8 cellular contexts compared by ENCODE assay signal in the genomic region with DNA sequence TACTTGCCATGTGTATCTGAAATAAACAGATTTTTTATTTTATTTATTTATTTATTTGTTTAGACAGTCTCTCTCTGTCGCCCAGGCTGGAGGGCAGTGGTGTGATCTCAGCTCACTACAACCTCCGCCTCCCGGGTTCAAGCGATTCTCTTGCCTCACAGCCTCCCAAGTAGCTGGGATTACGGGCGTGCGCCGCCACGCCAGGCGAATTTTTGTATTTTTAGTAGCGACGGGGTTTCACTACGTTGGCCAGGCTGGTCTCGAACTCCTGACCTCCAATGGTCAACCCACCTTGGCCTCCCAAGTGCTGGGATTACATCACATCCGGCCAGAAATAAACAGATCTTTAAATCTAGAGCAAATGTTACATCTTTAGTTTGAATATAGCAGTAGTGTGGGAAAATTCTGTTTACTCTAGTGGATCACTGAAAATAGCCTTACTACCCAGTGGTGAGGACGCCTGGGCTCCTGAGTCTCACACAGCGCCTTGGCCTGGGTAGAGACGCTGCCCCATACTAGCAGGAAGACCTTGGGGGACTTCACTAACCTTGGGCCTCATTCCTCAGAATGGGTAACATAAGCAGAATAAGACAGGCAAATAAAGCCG. TPM values are rescaled to one million over a fixed set of nuclear protein-coding genes. Genes with fewer than 3 reads are reported as not detected.
DNase-seq lines count a peak whose midpoint lies in the region; ATAC-seq, FAIRE-seq and TF ChIP-seq lines count a peak whose summit lies in the region.

No MANE protein-coding gene starts in this region.

- H2AFZ ChIP-seq in astrocyte (ENCODE audit: low read depth, low read length): peak overlapping the region; percentile 86

- no peaks in the 10 kb centered on the region for H3K27me3 Mint-ChIP-seq in astrocyte (ENCODE audit: low read depth, unreplicated experiment)

- H3K4me2 ChIP-seq in astrocyte (ENCODE audit: low read length): peak overlapping the region; percentile 96

- peaks cover 11% of the 10 kb centered on the region for H3K36me3 Mint-ChIP-seq in astrocyte (ENCODE audit: low read depth, unreplicated experiment)

- H3K9me3 Mint-ChIP-seq in astrocyte (ENCODE audit: unreplicated experiment): no peaks in the 10 kb centered on the region

- peak overlapping the region; percentile 100 for H3K27ac ChIP-seq in astrocyte (ENCODE audit: low read depth, low read length)
- peak overlapping the region; percentile 99 for H3K27ac ChIP-seq in layer of hippocampus (ENCODE audit: low read depth, low read length)
- H3K27ac ChIP-seq in suprapubic skin: peak overlapping the region; percentile 100

- H3K27me3 ChIP-seq in astrocyte (ENCODE audit: insufficient read depth, low read length) (no peaks in the 10 kb centered on the region), layer of hippocampus (ENCODE audit: control insufficient read depth, insufficient read depth, low read length) (no peaks in the 10 kb centered on the region), suprapubic skin (no peaks in the 10 kb centered on the region)

- H3K4me1 ChIP-seq in astrocyte (ENCODE audit: insufficient read depth, low read length) (peaks cover 11% of the 10 kb centered on the region), suprapubic skin (peaks cover 38% of the 10 kb centered on the region)

- in situ Hi-C loops in GM13976 (cut with MboI; ENCODE audit: low sequenced_read_pairs, unreplicated experiment): no loop called here

- TF ChIP-seq EP300 in suprapubic skin (IDR thresholded peaks at IDR 0.05): no peak

- H3K9me3 ChIP-seq in astrocyte (ENCODE audit: insufficient read depth, low read depth, low read length) (no peaks in the 10 kb centered on the region), suprapubic skin (no peaks in the 10 kb centered on the region)

- H3K4me3 Mint-ChIP-seq in astrocyte (ENCODE audit: unreplicated experiment): peak overlapping the region; percentile 91

- peak overlapping the region; percentile 94 for H3K27ac Mint-ChIP-seq in astrocyte (ENCODE audit: unreplicated experiment)

- peak overlapping the region; percentile 99 for H3K9ac ChIP-seq in astrocyte (ENCODE audit: low read length)

- WGBS in suprapubic skin: 60% methylated on average over 19 of the region's 19 CpGs

- H3K4me3 ChIP-seq in GM08714 (ENCODE audit: low read length) (peak overlapping the region; percentile 85), NB4 (ENCODE audit: low read depth, low read length) (peak overlapping the region; percentile 90), astrocyte (ENCODE audit: insufficient read depth, low read depth, low read length) (peak overlapping the region; percentile 94), suprapubic skin (peak overlapping the region; percentile 78)

- H3K36me3 ChIP-seq in astrocyte (ENCODE audit: insufficient read depth, low read length) (peaks cover 12% of the 10 kb centered on the region), suprapubic skin (peaks cover 30% of the 10 kb centered on the region)

- ATAC-seq in GM18907 (IDR thresholded peaks at IDR 0.05; ENCODE audit: unreplicated experiment): no peak

- H3K4me1 Mint-ChIP-seq in astrocyte (ENCODE audit: low read depth, unreplicated experiment): peaks cover 6% of the 10 kb centered on the region

- no peak for TF ChIP-seq CTCF in NB4 (IDR thresholded peaks at IDR 0.05; ENCODE audit: low read depth, low read length)
- TF ChIP-seq CTCF in astrocyte (IDR thresholded peaks at IDR 0.05; ENCODE audit: insufficient read depth, low read depth, low read length): no peak
- TF ChIP-seq CTCF in suprapubic skin (IDR thresholded peaks at IDR 0.05): no peak
- TF ChIP-seq CTCF in GM13976 (IDR thresholded peaks at IDR 0.05; ENCODE audit: borderline replicate concordance, control extremely low read depth, extremely low read depth, insufficient read depth, missing control alignments): no peak

- FAIRE-seq in astrocyte (lab: Jason Lieb, UNC): no peak

- H3K79me2 ChIP-seq in astrocyte (ENCODE audit: insufficient read depth, low read length): peaks cover 83% of the 10 kb centered on the region

- TF ChIP-seq POLR2A in NB4 (IDR thresholded peaks at IDR 0.05; ENCODE audit: extremely low read depth, insufficient read length) (no peak), suprapubic skin (IDR thresholded peaks at IDR 0.05) (no peak)

- DNase-seq in NB4 (ENCODE audit: low read depth) (peak; percentile 58), astrocyte (ENCODE audit: low read depth) (no peak), suprapubic skin (ENCODE audit: low spot score in 2 of 2) (no peak), GM13976 (ENCODE audit: low spot score) (no peak), mucosa of gallbladder (ENCODE audit: low spot score) (no peak)

- peaks cover 30% of the 10 kb centered on the region for H4K20me1 ChIP-seq in astrocyte (ENCODE audit: insufficient read depth, low read length)

RNA-seq across cellular contexts. Expression of gene GART, which starts 0.7 kb away (rescaled TPM):
- total RNA-seq in astrocyte: 95.4 and 99.5 TPM in 2 replicates
- total RNA-seq in suprapubic skin: 10 to 100 TPM; 69.9 to 87.7 (median 77.3) TPM
- total RNA-seq in mucosa of gallbladder: 51.9 TPM

RNA-seq across cellular contexts. Expression of gene SON, which starts 1.6 kb away (rescaled TPM):
- 263 and 290 TPM in 2 replicates for total RNA-seq in astrocyte
- 100 to 1,000 TPM; 217 to 417 (median 313) TPM for total RNA-seq in suprapubic skin
- 257 TPM for total RNA-seq in mucosa of gallbladder

RNA-seq across cellular contexts. Expression of gene DONSON, which starts 47.3 kb away (rescaled TPM):
- total RNA-seq in astrocyte (11.7 and 13.7 TPM in 2 replicates), suprapubic skin (10 to 100 TPM in 1 of 4 donors, 1 to 10 TPM in 3; 5.8 to 19.7 (median 6.7) TPM), mucosa of gallbladder (10.1 TPM)

RNA-seq across cellular contexts. Expression of gene DNAJC28, which starts 49.7 kb away (rescaled TPM):
- total RNA-seq in astrocyte (2.1 and 2.4 TPM in 2 replicates), suprapubic skin (1 to 10 TPM; 1.9 to 4.5 (median 2.8) TPM), mucosa of gallbladder (2.8 TPM)
